ENCODE assay signal across 8 cellular contexts in the genomic region with DNA sequence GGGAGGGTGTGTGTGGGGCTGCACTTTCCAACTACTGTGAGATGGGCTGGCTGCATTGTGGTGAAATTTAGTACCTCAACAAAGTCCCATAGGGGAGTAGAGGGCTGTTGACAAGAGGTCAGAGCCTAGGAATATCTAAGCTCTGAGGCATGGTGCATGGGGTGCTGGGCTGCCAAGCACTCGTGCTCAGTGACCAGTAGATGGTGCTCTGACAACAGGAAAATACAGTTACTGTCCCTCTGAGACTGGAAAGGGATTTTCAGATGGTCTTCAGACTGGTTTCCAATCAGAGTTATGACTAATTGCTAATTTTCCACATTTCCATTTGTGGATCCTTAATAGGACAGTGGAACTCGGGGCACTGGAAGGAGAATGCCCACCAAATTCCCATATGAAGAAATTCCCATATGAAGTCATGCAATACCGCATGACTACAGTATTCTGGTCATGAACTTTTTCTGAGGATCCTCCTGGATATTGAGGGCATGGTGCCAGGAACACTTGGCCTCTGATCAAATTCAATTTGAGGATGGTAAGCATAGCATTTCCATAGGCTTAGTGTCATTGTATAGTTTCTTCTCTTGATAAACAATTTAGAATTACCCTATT. TPM values are rescaled to one million over a fixed set of nuclear protein-coding genes. Genes with fewer than 3 reads are reported as not detected.
A peak's percentile ranks its signal among the peaks of the same experiment; 100 is the strongest.
DNase-seq lines count a peak whose midpoint lies in the region; ATAC-seq and TF ChIP-seq lines count a peak whose summit lies in the region.

No MANE protein-coding gene starts in this region.

- H3K27ac ChIP-seq in KMS-11 = no peak overlapping the region

- H3K9me3 Mint-ChIP-seq in brain = peaks cover 0 to 7% (median 2%) of the 10 kb centered on the region in 5 experiments
- no peaks in the 10 kb centered on the region for H3K9me3 Mint-ChIP-seq in stimulated activated naive B cell treated with anti-CD40 and anti-IgM and Interleukin-4, amounts not matched to agents 10 μg/mL and 1 μg/mL and 100 μg/mL, for 72 hours

- TF ChIP-seq CTCF in KMS-11 (conservative IDR thresholded peaks at IDR 0.05; ENCODE audit: low read depth, low read length) (peak; percentile 93), brain (conservative IDR thresholded peaks at IDR 0.05) (peak; percentile 91 to 92)

- no peaks in the 10 kb centered on the region for H3K27me3 ChIP-seq in KMS-11 (ENCODE audit: insufficient read depth, low read depth)

- H4K20me1 ChIP-seq in KMS-11 (ENCODE audit: insufficient read depth) = no peaks in the 10 kb centered on the region

- peak; percentile 45 for ATAC-seq in GM21390 (IDR thresholded peaks at IDR 0.05; ENCODE audit: unreplicated experiment)
- peak; percentile 78 to 86 for ATAC-seq in stimulated activated naive B cell treated with anti-CD40 and anti-IgM and Interleukin-4, amounts not matched to agents 10 μg/mL and 1 μg/mL and 100 μg/mL, for 72 hours (replicated peaks)

- H3K4me1 Mint-ChIP-seq in brain = peaks cover 49% of the 10 kb centered on the region
- H3K4me1 Mint-ChIP-seq in stimulated activated naive B cell treated with anti-CD40 and anti-IgM and Interleukin-4, amounts not matched to agents 10 μg/mL and 1 μg/mL and 100 μg/mL, for 72 hours = peaks cover 7 to 13% of the 10 kb centered on the region in 2 donors

- no peak overlapping the region for H3K4me3 ChIP-seq in KMS-11 (IDR thresholded peaks at IDR 0.05; ENCODE audit: insufficient read depth, low read depth, low read length)

- H3K27ac Mint-ChIP-seq in brain = peak overlapping the region in 2 of 5 experiments; percentile 32 to 89
- H3K27ac Mint-ChIP-seq in stimulated activated naive B cell treated with anti-CD40 and anti-IgM and Interleukin-4, amounts not matched to agents 10 μg/mL and 1 μg/mL and 100 μg/mL, for 72 hours = no peak overlapping the region

- no peaks in the 10 kb centered on the region for H3K4me1 ChIP-seq in KMS-11 (ENCODE audit: low read depth, poor library complexity, severe bottlenecking)

- no peak overlapping the region for H2AFZ ChIP-seq in KMS-11 (ENCODE audit: low read depth)

- H3K36me3 Mint-ChIP-seq in brain = no peaks in the 10 kb centered on the region
- peaks cover 0 to 2% of the 10 kb centered on the region in 2 donors for H3K36me3 Mint-ChIP-seq in stimulated activated naive B cell treated with anti-CD40 and anti-IgM and Interleukin-4, amounts not matched to agents 10 μg/mL and 1 μg/mL and 100 μg/mL, for 72 hours

- no peaks in the 10 kb centered on the region for H3K36me3 ChIP-seq in KMS-11 (ENCODE audit: insufficient read depth)

- H3K4me3 Mint-ChIP-seq in brain = peak overlapping the region in 2 of 5 experiments; percentile 36 to 54
- H3K4me3 Mint-ChIP-seq in stimulated activated naive B cell treated with anti-CD40 and anti-IgM and Interleukin-4, amounts not matched to agents 10 μg/mL and 1 μg/mL and 100 μg/mL, for 72 hours = no peak overlapping the region

- H3K4me2 ChIP-seq in KMS-11 = no peak overlapping the region

- DNase-seq in NCI-H510A treated with DMSO at 0.1 percent for 48 hours (lab: John Stamatoyannopoulos, UW) (peak; percentile 72), NCI-H510A (lab: John Stamatoyannopoulos, UW) (no peak), OCI-M1 (lab: John Stamatoyannopoulos, UW) (peak; percentile 80), iris pigment epithelial cell (ENCODE audit: low read depth) (peak; percentile 75)
- peak; percentile 18 for DNase-seq in stimulated activated naive B cell treated with anti-CD40 and anti-IgM and Interleukin-4, amounts not matched to agents 10 μg/mL and 1 μg/mL and 100 μg/mL, for 72 hours

- H3K79me2 ChIP-seq in KMS-11 (ENCODE audit: insufficient read depth, low read depth) = no peaks in the 10 kb centered on the region

- peaks cover 17% of the 10 kb centered on the region for H3K27me3 Mint-ChIP-seq in brain
- peaks cover 32 to 49% of the 10 kb centered on the region in 2 donors for H3K27me3 Mint-ChIP-seq in stimulated activated naive B cell treated with anti-CD40 and anti-IgM and Interleukin-4, amounts not matched to agents 10 μg/mL and 1 μg/mL and 100 μg/mL, for 72 hours

- no peak overlapping the region for H3K9ac ChIP-seq in KMS-11

RNA-seq across cellular contexts. Expression of a gene that starts 4.1 kb away (rescaled TPM):
- 3.9 TPM for polyA plus RNA-seq in brain (ENCODE audit: insufficient read depth, low read depth, low replicate concordance)
